In genomic region chr5:97044057-97044456, GRCh38 we compare ENCODE assay signal across 9 cellular contexts.
A peak's percentile ranks its signal among the peaks of the same experiment; 100 is the strongest.
DNase-seq lines count a peak whose midpoint lies in the region; ATAC-seq, FAIRE-seq and TF ChIP-seq lines count a peak whose summit lies in the region.
"Had no signal": no experiment of that assay in that cellular context is flagged by ENCODE, and none has a peak within 500 bp of the region (broad histone marks: within the 10 kb centered on the region; RNA-seq: fewer than 3 reads in every experiment).

No MANE protein-coding gene starts in this region.

- DNase-seq in EH (ENCODE audit: low read depth) (peak; percentile 16), NT2/D1 (ENCODE audit: low read depth, low spot score) (peak; percentile 32), fibroblast of the aortic adventitia (ENCODE audit: low read depth) (peak; percentile 11), ureter (ENCODE audit: low spot score) (no peak), NCI-H510A treated with DMSO at 0.1 percent for 48 hours (lab: John Stamatoyannopoulos, UW) (no peak), urothelium cell line (ENCODE audit: low spot score) (no peak)
- DNase-seq: activated B cell treated with CpG ODN at 0.5 μM for 24 hours had no signal

- no peak overlapping the region for H3K9ac ChIP-seq in NT2/D1 (ENCODE audit: insufficient read length, low read depth)
- no peak overlapping the region for H3K9ac ChIP-seq in parathyroid adenoma

- ATAC-seq in GM18502 (IDR thresholded peaks at IDR 0.05; ENCODE audit: poor library complexity, unreplicated experiment) = no peak

- TF ChIP-seq CTCF in fibroblast of the aortic adventitia (IDR thresholded peaks at IDR 0.05; ENCODE audit: insufficient read depth, low read length) = peak; percentile 23
- peak; percentile 49 for TF ChIP-seq CTCF in parathyroid adenoma (IDR thresholded peaks at IDR 0.05)

- H3K4me3 ChIP-seq in NT2/D1 (ENCODE audit: insufficient read length, low read depth) (no peak overlapping the region), fibroblast of the aortic adventitia (ENCODE audit: low read depth, low read length) (no peak overlapping the region), parathyroid adenoma (ENCODE audit: low read depth, low read length) (no peak overlapping the region)

- H3K36me3 ChIP-seq in NT2/D1 (ENCODE audit: insufficient read depth, insufficient read length, low read length) (no peaks in the 10 kb centered on the region), parathyroid adenoma (ENCODE audit: control insufficient read depth, insufficient read depth, low read length) (no peaks in the 10 kb centered on the region)

- H3K27me3 ChIP-seq in NT2/D1 (ENCODE audit: insufficient read depth, insufficient read length) = no peaks in the 10 kb centered on the region
- no peaks in the 10 kb centered on the region for H3K27me3 ChIP-seq in parathyroid adenoma (ENCODE audit: control insufficient read depth, insufficient read depth, low read length)

- no peak overlapping the region for H3K4me2 ChIP-seq in parathyroid adenoma (ENCODE audit: low read length)

- no peaks in the 10 kb centered on the region for H3K4me1 ChIP-seq in NT2/D1 (ENCODE audit: insufficient read depth, insufficient read length)
- no peaks in the 10 kb centered on the region for H3K4me1 ChIP-seq in parathyroid adenoma

- H3K9me3 ChIP-seq in NT2/D1 (ENCODE audit: insufficient read depth, low read length) (no peaks in the 10 kb centered on the region), parathyroid adenoma (ENCODE audit: control insufficient read depth, low read length) (no peaks in the 10 kb centered on the region)

- H3K79me2 ChIP-seq in parathyroid adenoma = no peaks in the 10 kb centered on the region

- no peak for FAIRE-seq in urothelium cell line (lab: Jason Lieb, UNC)

- H2AFZ ChIP-seq in parathyroid adenoma = no peak overlapping the region

- no peak overlapping the region for H3K27ac ChIP-seq in parathyroid adenoma

Comparison
In these comparisons a context has a peak if more than half of its experiments do, and no peak if none do; other contexts are left out.
1. DNase-seq: peak in EH (single experiment), NT2/D1 (single experiment) and fibroblast of the aortic adventitia (single experiment); none in ureter (single experiment), NCI-H510A treated with DMSO at 0.1 percent for 48 hours (single experiment) and urothelium cell line (single experiment).